8 cellular contexts compared by ENCODE assay signal in genomic region chr9:4741365-4742031, GRCh38. TPM values are rescaled to one million over a fixed set of nuclear protein-coding genes. Genes with fewer than 3 reads are reported as not detected.
DNase-seq lines count a peak whose midpoint lies in the region; ATAC-seq, FAIRE-seq and TF ChIP-seq lines count a peak whose summit lies in the region.

No MANE protein-coding gene starts in this region.

- peak in 3 of 5 donors; percentile 3 to 17 (median 8) for DNase-seq in CD8-positive, alpha-beta memory T cell
- peak; percentile 45 for DNase-seq in RKO (ENCODE audit: low spot score)
- DNase-seq in cardiac fibroblast (ENCODE audit: low read depth in 2 of 2), result peak in 1 of 2 donors; percentile 13
- no peak for DNase-seq in keratinocyte (ENCODE audit: low read depth, low spot score)
- no peak for DNase-seq in smooth muscle cell (lab: John Stamatoyannopoulos, UW; ENCODE audit: unreplicated experiment)
- DNase-seq in cerebellar nuclear complex (lab: John Stamatoyannopoulos, UW), result no peak

- FAIRE-seq in keratinocyte (lab: Jason Lieb, UNC), result no peak

- no peaks in the 10 kb centered on the region for H3K9me3 ChIP-seq in CD8-positive, alpha-beta memory T cell (ENCODE audit: low read length)
- no peaks in the 10 kb centered on the region for H3K9me3 ChIP-seq in keratinocyte (ENCODE audit: control insufficient read depth, low read depth, low read length)
- no peaks in the 10 kb centered on the region for H3K9me3 ChIP-seq in smooth muscle cell (replicated peaks; ENCODE audit: low read depth)

- H2AFZ ChIP-seq in keratinocyte (ENCODE audit: control insufficient read depth, low read length) (peak overlapping the region; percentile 87), smooth muscle cell (ENCODE audit: low read depth) (peak overlapping the region; percentile 87)

- no peaks in the 10 kb centered on the region for H3K27me3 Mint-ChIP-seq in CD8-positive, alpha-beta memory T cell

- ATAC-seq in GM21717 (IDR thresholded peaks at IDR 0.05; ENCODE audit: unreplicated experiment) (peak; percentile 10), GM18520 (IDR thresholded peaks at IDR 0.05; ENCODE audit: unreplicated experiment) (no peak)

- TF ChIP-seq CTCF in cardiac fibroblast (IDR thresholded peaks at IDR 0.05; ENCODE audit: low read depth, low read length), result no peak
- peak in 1 of 3 experiments; percentile 41 for TF ChIP-seq CTCF in keratinocyte (optimal IDR thresholded peaks at IDR 0.05 in 1 of 3, IDR thresholded peaks at IDR 0.05 in 1 of 3, conservative IDR thresholded peaks at IDR 0.05 in 1 of 3; ENCODE audit: extremely low read depth in 1 of 3, insufficient read depth in 2 of 3, low read length in 3 of 3)
- no peak for TF ChIP-seq CTCF in smooth muscle cell (IDR thresholded peaks at IDR 0.05; ENCODE audit: borderline replicate concordance, insufficient read depth, poor library complexity, severe bottlenecking)

- dilution Hi-C loops in keratinocyte (cut with MboI; ENCODE audit: extremely low pct_ligation_motif_present, low sequenced_read_pairs), result no loop called here

- H3K4me3 Mint-ChIP-seq in CD8-positive, alpha-beta memory T cell, result peak overlapping the region; percentile 85 to 100 (median 94)

- WGBS in smooth muscle cell (ENCODE audit: low lambda C conversion rate), result 6% methylated on average over 22 of the region's 52 CpGs

- peak overlapping the region; percentile 69 for H3K4me3 ChIP-seq in CD8-positive, alpha-beta memory T cell (ENCODE audit: low read length)
- H3K4me3 ChIP-seq in cardiac fibroblast (replicated peaks in 1 of 2; ENCODE audit: low read depth in 2 of 2, low read length in 2 of 2) (peak overlapping the region; percentile 80 to 84), keratinocyte (ENCODE audit: control insufficient read depth in 2 of 3, extremely low read depth in 1 of 3, insufficient read depth in 2 of 3, low read depth in 1 of 3, low read length in 3 of 3) (peak overlapping the region; percentile 71 to 83 (median 77)), smooth muscle cell (peak overlapping the region; percentile 72)

- peaks cover 28 to 45% (median 39%) of the 10 kb centered on the region in 3 donors for H3K4me1 Mint-ChIP-seq in CD8-positive, alpha-beta memory T cell

- peaks cover 25% of the 10 kb centered on the region for H3K4me1 ChIP-seq in CD8-positive, alpha-beta memory T cell (ENCODE audit: insufficient read depth, low read length)
- H3K4me1 ChIP-seq in keratinocyte (ENCODE audit: control insufficient read depth, extremely low read depth, insufficient read depth, low read length) (peaks cover 23% of the 10 kb centered on the region), smooth muscle cell (ENCODE audit: low read depth) (peaks cover 6% of the 10 kb centered on the region)

- H3K79me2 ChIP-seq in keratinocyte (ENCODE audit: control insufficient read depth, insufficient read depth, low read length) (peaks cover 40% of the 10 kb centered on the region), smooth muscle cell (ENCODE audit: low read depth) (peaks cover 30% of the 10 kb centered on the region)

- H3K27ac Mint-ChIP-seq in CD8-positive, alpha-beta memory T cell, result peak overlapping the region in 7 of 8 donors; percentile 67 to 97 (median 86)

- CTCF ChIA-PET in CD8-positive, alpha-beta memory T cell (lab: Charles Lee), result interaction anchor here (1.0 to 4.2 kb wide), 14 partner anchors 12 to 702 kb away, joined by 3 to 35 read pairs (median 4); partner anchors contain the start of genes CDC37L1, JAK2 and RCL1

- peak overlapping the region; percentile 79 for H3K27ac ChIP-seq in CD8-positive, alpha-beta memory T cell (ENCODE audit: low read depth, low read length)
- H3K27ac ChIP-seq in keratinocyte (ENCODE audit: control insufficient read depth, insufficient read depth, low read length) (peak overlapping the region; percentile 64), smooth muscle cell (ENCODE audit: low read depth) (no peak overlapping the region)

- H3K9ac ChIP-seq in keratinocyte (ENCODE audit: control insufficient read depth, extremely low read depth, insufficient read depth, low read length) (peak overlapping the region; percentile 85), smooth muscle cell (ENCODE audit: low read depth) (peak overlapping the region; percentile 62)

- H3F3A ChIP-seq in smooth muscle cell (ENCODE audit: low read depth), result peaks cover 4% of the 10 kb centered on the region

- no peaks in the 10 kb centered on the region for H3K27me3 ChIP-seq in CD8-positive, alpha-beta memory T cell (ENCODE audit: insufficient read depth, low read length, poor library complexity, severe bottlenecking)
- H3K27me3 ChIP-seq in keratinocyte (ENCODE audit: control insufficient read depth, extremely low read depth, insufficient read depth, low read length) (no peaks in the 10 kb centered on the region), smooth muscle cell (ENCODE audit: low read depth) (no peaks in the 10 kb centered on the region)

- no peaks in the 10 kb centered on the region for H3K36me3 ChIP-seq in CD8-positive, alpha-beta memory T cell (ENCODE audit: insufficient read depth, low read length)
- H3K36me3 ChIP-seq in keratinocyte (ENCODE audit: control insufficient read depth in 2 of 2, extremely low read depth in 1 of 2, insufficient read depth in 2 of 2, low read length in 2 of 2) (no peaks in the 10 kb centered on the region), smooth muscle cell (ENCODE audit: low read depth) (no peaks in the 10 kb centered on the region)

- no peaks in the 10 kb centered on the region for H3K9me1 ChIP-seq in keratinocyte (ENCODE audit: control insufficient read depth, extremely low read depth, insufficient read depth, low read length)

- POLR2A ChIA-PET in CD8-positive, alpha-beta memory T cell (lab: Charles Lee), result interaction anchor here (0.6 to 2.8 kb wide), 12 partner anchors 8 to 1214 kb away, joined by 3 to 20 read pairs (median 7); partner anchors contain the start of genes CDC37L1, JAK2, PLPP6 and RCL1

- H4K20me1 ChIP-seq in keratinocyte (ENCODE audit: control insufficient read depth, extremely low read depth, insufficient read depth, low read length), result no peaks in the 10 kb centered on the region
- peaks cover 3% of the 10 kb centered on the region for H4K20me1 ChIP-seq in smooth muscle cell (ENCODE audit: low read depth)

- H3K36me3 Mint-ChIP-seq in CD8-positive, alpha-beta memory T cell, result peaks cover 0 to 5% (median 0%) of the 10 kb centered on the region in 3 donors

- H3K9me3 Mint-ChIP-seq in CD8-positive, alpha-beta memory T cell, result no peaks in the 10 kb centered on the region

- H3K4me2 ChIP-seq in keratinocyte (ENCODE audit: control insufficient read depth, extremely low read depth, insufficient read depth, low read depth, low read length), result peak overlapping the region; percentile 85
- H3K4me2 ChIP-seq in smooth muscle cell, result peak overlapping the region; percentile 84

RNA-seq across cellular contexts. Expression of gene AK3, which starts 0.5 kb away (rescaled TPM):
- 10 to 100 TPM; 25.3 to 29.8 TPM for total RNA-seq in CD8-positive, alpha-beta memory T cell
- 42.0 TPM for polyA plus RNA-seq in CD8-positive, alpha-beta memory T cell
- polyA plus RNA-seq in keratinocyte (28.5 to 45.8 TPM (median 37.6 TPM) in 3 replicates), smooth muscle cell (28.7 and 35.0 TPM in 2 replicates)
- 21.6 TPM for polyA plus RNA-seq in keratinocyte (2011; ENCODE audit: low read depth)
- polyA plus RNA-seq in keratinocyte (2011; cell fraction: cytosol; rRNA removed), result 37.0 and 60.6 TPM in 2 replicates
- 21.2 and 22.8 TPM in 2 replicates for polyA plus RNA-seq in keratinocyte (2011; cell fraction: nucleus; rRNA removed)
- 32.1 and 40.5 TPM in 2 replicates for polyA plus RNA-seq in keratinocyte (2012; ENCODE audit: low replicate concordance)
- 11.9 to 20.8 TPM (median 18.3 TPM) in 3 replicates for polyA minus RNA-seq in keratinocyte
- polyA minus RNA-seq in keratinocyte (2011; cell fraction: cytosol; rRNA and poly(A)+ RNA removed), result 66.0 TPM
- 12.0 and 17.7 TPM in 2 replicates for polyA minus RNA-seq in keratinocyte (2011; cell fraction: nucleus; rRNA and poly(A)+ RNA removed)
- total RNA-seq in smooth muscle cell, result 49.0 and 49.3 TPM in 2 replicates

RNA-seq across cellular contexts. Expression of gene RCL1, which starts 51.2 kb away (rescaled TPM):
- total RNA-seq in CD8-positive, alpha-beta memory T cell, result 10 to 100 TPM; 36.5 to 39.1 TPM
- 17.7 TPM for polyA plus RNA-seq in CD8-positive, alpha-beta memory T cell
- polyA plus RNA-seq in keratinocyte, result 13.7 to 21.0 TPM (median 16.6 TPM) in 3 replicates
- 21.1 TPM for polyA plus RNA-seq in keratinocyte (2011; ENCODE audit: low read depth)
- 18.2 and 21.6 TPM in 2 replicates for polyA plus RNA-seq in keratinocyte (2011; cell fraction: cytosol; rRNA removed)
- 29.8 and 32.5 TPM in 2 replicates for polyA plus RNA-seq in keratinocyte (2011; cell fraction: nucleus; rRNA removed)
- polyA plus RNA-seq in keratinocyte (2012; ENCODE audit: low replicate concordance), result 15.4 and 23.0 TPM in 2 replicates
- polyA minus RNA-seq in keratinocyte, result 20.6 to 25.4 TPM (median 22.2 TPM) in 3 replicates
- 9.0 TPM for polyA minus RNA-seq in keratinocyte (2011; cell fraction: cytosol; rRNA and poly(A)+ RNA removed)
- polyA minus RNA-seq in keratinocyte (2011; cell fraction: nucleus; rRNA and poly(A)+ RNA removed), result 15.4 and 18.4 TPM in 2 replicates
- 7.9 and 11.1 TPM in 2 replicates for total RNA-seq in smooth muscle cell
- polyA plus RNA-seq in smooth muscle cell, result 5.8 and 7.9 TPM in 2 replicates

Comparison
In these comparisons a context has a peak if more than half of its experiments do, and no peak if none do; other contexts are left out.
1. DNase-seq: peak in CD8-positive, alpha-beta memory T cell (3 of 5) and RKO (single experiment); none in keratinocyte (single experiment), smooth muscle cell (single experiment) and cerebellar nuclear complex (0 of 2).
2. Peak in every context shown above with its lines, with median percentiles within 50 percentile points of each other: H3K4me3 ChIP-seq.